Comparison of ENCODE assay signal across 9 cellular contexts in the genomic region with DNA sequence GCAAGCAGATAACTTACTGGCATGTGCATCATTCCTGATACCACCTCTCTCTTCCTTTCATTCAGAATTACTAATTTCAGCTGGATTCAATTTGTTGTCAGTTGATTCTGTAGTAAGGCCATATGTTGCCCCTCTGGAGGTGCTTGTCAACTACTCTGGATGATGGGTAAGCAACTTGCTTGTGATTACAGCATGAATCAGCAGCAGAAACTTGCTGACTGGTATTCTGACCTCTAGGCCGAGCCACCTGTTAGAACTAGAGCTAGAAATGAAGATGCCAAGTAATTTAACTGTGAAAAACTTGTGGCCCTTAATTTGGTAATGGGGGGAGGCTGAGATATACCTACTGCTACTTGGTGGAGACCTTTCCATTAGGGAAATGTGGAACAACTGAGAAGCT. TPM values are rescaled to one million over a fixed set of nuclear protein-coding genes. Genes with fewer than 3 reads are reported as not detected.
DNase-seq lines count a peak whose midpoint lies in the region; ATAC-seq and TF ChIP-seq lines count a peak whose summit lies in the region.
"Had no signal": no experiment of that assay in that cellular context is flagged by ENCODE, and none has a peak within 500 bp of the region (broad histone marks: within the 10 kb centered on the region; RNA-seq: fewer than 3 reads in every experiment).

No MANE protein-coding gene starts in this region.

- H3K4me3 ChIP-seq in SJSA1 = no peak overlapping the region
- no peak overlapping the region for H3K4me3 ChIP-seq in epithelial cell of esophagus (ENCODE audit: low read length)
- no peak overlapping the region for H3K4me3 ChIP-seq in parathyroid adenoma (ENCODE audit: low read depth, low read length)

- H3K27me3 ChIP-seq in SJSA1 (replicated peaks) = no peaks in the 10 kb centered on the region
- no peaks in the 10 kb centered on the region for H3K27me3 ChIP-seq in parathyroid adenoma (ENCODE audit: control insufficient read depth, insufficient read depth, low read length)

- no peak overlapping the region for H3K9ac ChIP-seq in parathyroid adenoma

- H3K9me3 ChIP-seq in SJSA1 (replicated peaks) (no peaks in the 10 kb centered on the region), parathyroid adenoma (ENCODE audit: control insufficient read depth, low read length) (no peaks in the 10 kb centered on the region)

- H3K4me1 ChIP-seq in SJSA1 (replicated peaks) = peaks cover 38% of the 10 kb centered on the region
- H3K4me1 ChIP-seq in parathyroid adenoma = peaks cover 41% of the 10 kb centered on the region

- peak; percentile 73 for DNase-seq in ELR (ENCODE audit: low read depth)
- no peak for DNase-seq in SJSA1 (ENCODE audit: low read depth in 1 of 2, low spot score in 2 of 2)
- peak; percentile 65 for DNase-seq in epithelial cell of esophagus (ENCODE audit: low read depth)
- no peak for DNase-seq in cerebellum (ENCODE audit: low spot score)
- DNase-seq in COR-L47 (lab: John Stamatoyannopoulos, UW) = no peak
- DNase-seq: stimulated activated CD4-positive, alpha-beta T cell treated with anti-CD3 and anti-CD28 coated beads, Interleukin-4, amount 100 ng/mL, for 1 hour had no signal

- no peak overlapping the region for H2AFZ ChIP-seq in parathyroid adenoma

- TF ChIP-seq CTCF in epithelial cell of esophagus (IDR thresholded peaks at IDR 0.05; ENCODE audit: insufficient read depth, low read depth, low read length, missing control alignments) (no peak), parathyroid adenoma (IDR thresholded peaks at IDR 0.05) (no peak)

- ATAC-seq in GM18517 (IDR thresholded peaks at IDR 0.05; ENCODE audit: unreplicated experiment) (no peak), HG02852 (IDR thresholded peaks at IDR 0.05; ENCODE audit: unreplicated experiment) (no peak)

- 0 out of 2 replicates have a peak overlapping the region, but pooled peaks have one; percentile 30 for H3K27ac ChIP-seq in SJSA1
- peak overlapping the region; percentile 67 for H3K27ac ChIP-seq in parathyroid adenoma

- H3K36me3 ChIP-seq in SJSA1 (peaks cover 65% of the 10 kb centered on the region), parathyroid adenoma (ENCODE audit: control insufficient read depth, insufficient read depth, low read length) (no peaks in the 10 kb centered on the region)

- peaks cover 77% of the 10 kb centered on the region for H3K79me2 ChIP-seq in parathyroid adenoma

- H3K4me2 ChIP-seq in parathyroid adenoma (ENCODE audit: low read length) = peak overlapping the region; percentile 98

RNA-seq across cellular contexts. Expression of gene RNF10, which starts 5.1 kb away (rescaled TPM):
- 45.3 and 54.7 TPM in 2 replicates for total RNA-seq in SJSA1 (2014; rRNA removed; shearing (Covaris generic))
- 95.3 TPM for total RNA-seq in cerebellum

RNA-seq across cellular contexts. Expression of gene COQ5, which starts 10.3 kb away (rescaled TPM):
- total RNA-seq in SJSA1 (2014; rRNA removed; shearing (Covaris generic)) = 42.3 and 47.8 TPM in 2 replicates
- 21.2 TPM for total RNA-seq in cerebellum

RNA-seq across cellular contexts. Expression of gene POP5, which starts 41.9 kb away (rescaled TPM):
- total RNA-seq in SJSA1 (2014; rRNA removed; shearing (Covaris generic)) = 44.8 and 49.7 TPM in 2 replicates
- total RNA-seq in cerebellum = 29.7 TPM

RNA-seq across cellular contexts. Expression of gene DYNLL1, which starts 43.4 kb away (rescaled TPM):
- 251 and 497 TPM in 2 replicates for total RNA-seq in SJSA1 (2014; rRNA removed; shearing (Covaris generic))
- 149 TPM for total RNA-seq in cerebellum

Comparison
In these comparisons a context has a peak if more than half of its experiments do, and no peak if none do; other contexts are left out.
1. DNase-seq: peak in ELR (single experiment) and epithelial cell of esophagus (single experiment); none in SJSA1 (0 of 2), cerebellum (single experiment) and COR-L47 (single experiment).